ENCODE assay signal across 8 cellular contexts in genomic region chr7:78134256-78134655, GRCh38.
DNase-seq lines count a peak whose midpoint lies in the region; ATAC-seq and TF ChIP-seq lines count a peak whose summit lies in the region.

No MANE protein-coding gene starts in this region.

- DNase-seq in DND-41 (no peak), OCI-M1 (lab: John Stamatoyannopoulos, UW) (peak; percentile 81), fibroblast of villous mesenchyme (ENCODE audit: low read depth) (peak; percentile 50), thoracic aorta (ENCODE audit: low spot score) (no peak), T-helper 9 cell (no peak), NK-92 (lab: John Stamatoyannopoulos, UW; ENCODE audit: unreplicated experiment) (no peak)

- no peaks in the 10 kb centered on the region for H3K4me1 ChIP-seq in DND-41 (ENCODE audit: insufficient read depth, low read length)
- no peaks in the 10 kb centered on the region for H3K4me1 ChIP-seq in thoracic aorta (ENCODE audit: control insufficient read depth in 1 of 2, low read depth in 2 of 2)

- H3K36me3 ChIP-seq in DND-41 (ENCODE audit: insufficient read depth, low read length): no peaks in the 10 kb centered on the region
- no peaks in the 10 kb centered on the region for H3K36me3 ChIP-seq in thoracic aorta

- H3K27ac ChIP-seq in DND-41 (ENCODE audit: low read length): no peak overlapping the region
- H3K27ac ChIP-seq in thoracic aorta: no peak overlapping the region

- TF ChIP-seq CTCF in DND-41 (IDR thresholded peaks at IDR 0.05; ENCODE audit: borderline replicate concordance, extremely low read depth, low read length, poor library complexity, severe bottlenecking) (peak; percentile 52), fibroblast of villous mesenchyme (IDR thresholded peaks at IDR 0.05; ENCODE audit: insufficient read depth, low read depth, low read length) (peak; percentile 63), thoracic aorta (IDR thresholded peaks at IDR 0.05) (peak; percentile 54)

- no peak overlapping the region for H2AFZ ChIP-seq in DND-41 (ENCODE audit: low read depth, low read length)

- ATAC-seq in DND-41 (ENCODE audit: insufficient read depth, low read depth) (no peak), HG02981 (IDR thresholded peaks at IDR 0.05; ENCODE audit: unreplicated experiment) (peak; percentile 52), thoracic aorta (ENCODE audit: insufficient number of reproducible peaks, low FRiP score, low read depth) (no peak), GM19023 (IDR thresholded peaks at IDR 0.05; ENCODE audit: unreplicated experiment) (no peak)

- H3K79me2 ChIP-seq in DND-41 (ENCODE audit: insufficient read depth, low read length): no peaks in the 10 kb centered on the region

- no peak overlapping the region for H3K9ac ChIP-seq in DND-41 (ENCODE audit: low read depth, low read length)

- no peaks in the 10 kb centered on the region for H3K9me3 ChIP-seq in DND-41 (ENCODE audit: insufficient read depth, low read length, severe bottlenecking)
- H3K9me3 ChIP-seq in thoracic aorta: no peaks in the 10 kb centered on the region

- no peak overlapping the region for H3K4me3 ChIP-seq in DND-41 (ENCODE audit: low read depth in 1 of 2, low read length in 2 of 2)
- no peak overlapping the region for H3K4me3 ChIP-seq in fibroblast of villous mesenchyme (ENCODE audit: low read depth, low read length)
- H3K4me3 ChIP-seq in thoracic aorta: no peak overlapping the region

- H3K27me3 ChIP-seq in DND-41 (ENCODE audit: insufficient read depth, low read length, poor library complexity) (no peaks in the 10 kb centered on the region), thoracic aorta (replicated peaks; ENCODE audit: insufficient read depth) (no peaks in the 10 kb centered on the region)

- no peak overlapping the region for H3K4me2 ChIP-seq in DND-41 (ENCODE audit: insufficient read depth, low read length)

- H4K20me1 ChIP-seq in DND-41 (ENCODE audit: insufficient read depth, low read length): 0 out of 2 replicates have a peak, but pooled peaks cover 1% of the 10 kb centered on the region

Comparison
In these comparisons a context has a peak if more than half of its experiments do, and no peak if none do; other contexts are left out.
1. DNase-seq: peak in OCI-M1 (single experiment) and fibroblast of villous mesenchyme (single experiment); none in DND-41 (single experiment), thoracic aorta (single experiment), T-helper 9 cell (single experiment) and NK-92 (single experiment).
2. Peak in every context shown above with its lines, with median percentiles within 50 percentile points of each other: CTCF ChIP-seq.